1 cellular context compared by ENCODE assay signal in the genomic region with DNA sequence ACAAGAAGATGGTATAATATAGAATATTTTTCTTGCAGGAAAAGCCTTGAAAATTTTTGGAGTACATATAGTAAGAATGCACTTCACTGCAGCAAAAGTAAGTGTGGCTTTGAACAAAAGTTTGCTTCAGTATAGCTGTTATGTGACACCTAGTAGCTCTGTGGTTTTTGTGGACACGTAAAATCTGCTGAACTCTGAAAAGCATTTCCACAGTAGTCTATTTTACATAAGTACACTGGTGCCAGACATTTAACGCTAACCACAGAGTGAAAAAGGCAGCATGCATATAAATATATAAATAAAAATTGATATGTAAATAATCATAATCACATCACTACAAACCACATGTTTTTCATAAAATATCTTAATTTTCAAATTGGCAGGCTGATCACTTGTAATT.
TF ChIP-seq lines count a peak whose summit lies in the region.

No MANE protein-coding gene starts in this region.

TF ChIP-seq in HepG2, 621 proteins besides CTCF, POLR2A, EP300 and RAD21:
- TF ChIP-seq PAF1 (CRISPR knock-in tag; IDR thresholded peaks at IDR 0.05) (no peak), KLF11 (CRISPR knock-in tag; IDR thresholded peaks at IDR 0.05) (no peak), HCFC1 (IDR thresholded peaks at IDR 0.05; ENCODE audit: low read depth, low read length) (no peak), GABPA (IDR thresholded peaks at IDR 0.05; ENCODE audit: low read depth, low read length) (no peak), GABPA (CRISPR knock-in tag; IDR thresholded peaks at IDR 0.05; ENCODE audit: low read depth) (no peak), YEATS4 (CRISPR knock-in tag; IDR thresholded peaks at IDR 0.05; ENCODE audit: borderline replicate concordance) (no peak), RBAK (CRISPR knock-in tag; IDR thresholded peaks at IDR 0.05) (no peak), RBM22 (optimal IDR thresholded peaks at IDR 0.05; ENCODE audit: low read length) (no peak), CENPX (CRISPR knock-in tag; IDR thresholded peaks at IDR 0.05) (no peak), SMAD9 (CRISPR knock-in tag; IDR thresholded peaks at IDR 0.05) (no peak), ESRRA (CRISPR knock-in tag; IDR thresholded peaks at IDR 0.05; ENCODE audit: low read depth) (no peak), HES4 (CRISPR knock-in tag; IDR thresholded peaks at IDR 0.05; ENCODE audit: borderline replicate concordance) (no peak), KDM5A (IDR thresholded peaks at IDR 0.05; ENCODE audit: borderline replicate concordance, low read length) (no peak), MXI1 (IDR thresholded peaks at IDR 0.05; ENCODE audit: borderline replicate concordance, low read depth, low read length) (no peak), ZNF841 (CRISPR knock-in tag; IDR thresholded peaks at IDR 0.05; ENCODE audit: borderline replicate concordance) (no peak), ZNF101 (CRISPR knock-in tag; IDR thresholded peaks at IDR 0.05; ENCODE audit: borderline replicate concordance, low read depth) (no peak), ZNF562 (CRISPR knock-in tag; IDR thresholded peaks at IDR 0.05; ENCODE audit: borderline replicate concordance) (no peak), ZNF205 (CRISPR knock-in tag; IDR thresholded peaks at IDR 0.05) (no peak)
- TF ChIP-seq, protein P1, sequence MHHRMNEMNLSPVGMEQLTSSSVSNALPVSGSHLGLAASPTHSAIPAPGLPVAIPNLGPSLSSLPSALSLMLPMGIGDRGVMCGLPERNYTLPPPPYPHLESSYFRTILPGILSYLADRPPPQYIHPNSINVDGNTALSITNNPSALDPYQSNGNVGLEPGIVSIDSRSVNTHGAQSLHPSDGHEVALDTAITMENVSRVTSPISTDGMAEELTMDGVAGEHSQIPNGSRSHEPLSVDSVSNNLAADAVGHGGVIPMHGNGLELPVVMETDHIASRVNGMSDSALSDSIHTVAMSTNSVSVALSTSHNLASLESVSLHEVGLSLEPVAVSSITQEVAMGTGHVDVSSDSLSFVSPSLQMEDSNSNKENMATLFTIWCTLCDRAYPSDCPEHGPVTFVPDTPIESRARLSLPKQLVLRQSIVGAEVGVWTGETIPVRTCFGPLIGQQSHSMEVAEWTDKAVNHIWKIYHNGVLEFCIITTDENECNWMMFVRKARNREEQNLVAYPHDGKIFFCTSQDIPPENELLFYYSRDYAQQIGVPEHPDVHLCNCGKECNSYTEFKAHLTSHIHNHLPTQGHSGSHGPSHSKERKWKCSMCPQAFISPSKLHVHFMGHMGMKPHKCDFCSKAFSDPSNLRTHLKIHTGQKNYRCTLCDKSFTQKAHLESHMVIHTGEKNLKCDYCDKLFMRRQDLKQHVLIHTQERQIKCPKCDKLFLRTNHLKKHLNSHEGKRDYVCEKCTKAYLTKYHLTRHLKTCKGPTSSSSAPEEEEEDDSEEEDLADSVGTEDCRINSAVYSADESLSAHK (CRISPR knock-in tag; IDR thresholded peaks at IDR 0.05; ENCODE audit: borderline replicate concordance): no peak
- TF ChIP-seq, protein P2, sequence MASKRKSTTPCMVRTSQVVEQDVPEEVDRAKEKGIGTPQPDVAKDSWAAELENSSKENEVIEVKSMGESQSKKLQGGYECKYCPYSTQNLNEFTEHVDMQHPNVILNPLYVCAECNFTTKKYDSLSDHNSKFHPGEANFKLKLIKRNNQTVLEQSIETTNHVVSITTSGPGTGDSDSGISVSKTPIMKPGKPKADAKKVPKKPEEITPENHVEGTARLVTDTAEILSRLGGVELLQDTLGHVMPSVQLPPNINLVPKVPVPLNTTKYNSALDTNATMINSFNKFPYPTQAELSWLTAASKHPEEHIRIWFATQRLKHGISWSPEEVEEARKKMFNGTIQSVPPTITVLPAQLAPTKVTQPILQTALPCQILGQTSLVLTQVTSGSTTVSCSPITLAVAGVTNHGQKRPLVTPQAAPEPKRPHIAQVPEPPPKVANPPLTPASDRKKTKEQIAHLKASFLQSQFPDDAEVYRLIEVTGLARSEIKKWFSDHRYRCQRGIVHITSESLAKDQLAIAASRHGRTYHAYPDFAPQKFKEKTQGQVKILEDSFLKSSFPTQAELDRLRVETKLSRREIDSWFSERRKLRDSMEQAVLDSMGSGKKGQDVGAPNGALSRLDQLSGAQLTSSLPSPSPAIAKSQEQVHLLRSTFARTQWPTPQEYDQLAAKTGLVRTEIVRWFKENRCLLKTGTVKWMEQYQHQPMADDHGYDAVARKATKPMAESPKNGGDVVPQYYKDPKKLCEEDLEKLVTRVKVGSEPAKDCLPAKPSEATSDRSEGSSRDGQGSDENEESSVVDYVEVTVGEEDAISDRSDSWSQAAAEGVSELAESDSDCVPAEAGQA (IDR thresholded peaks at IDR 0.05; ENCODE audit: low read depth): no peak
- TF ChIP-seq, protein P2 (CRISPR knock-in tag; IDR thresholded peaks at IDR 0.05; ENCODE audit: borderline replicate concordance): no peak
- TF ChIP-seq, protein P3, sequence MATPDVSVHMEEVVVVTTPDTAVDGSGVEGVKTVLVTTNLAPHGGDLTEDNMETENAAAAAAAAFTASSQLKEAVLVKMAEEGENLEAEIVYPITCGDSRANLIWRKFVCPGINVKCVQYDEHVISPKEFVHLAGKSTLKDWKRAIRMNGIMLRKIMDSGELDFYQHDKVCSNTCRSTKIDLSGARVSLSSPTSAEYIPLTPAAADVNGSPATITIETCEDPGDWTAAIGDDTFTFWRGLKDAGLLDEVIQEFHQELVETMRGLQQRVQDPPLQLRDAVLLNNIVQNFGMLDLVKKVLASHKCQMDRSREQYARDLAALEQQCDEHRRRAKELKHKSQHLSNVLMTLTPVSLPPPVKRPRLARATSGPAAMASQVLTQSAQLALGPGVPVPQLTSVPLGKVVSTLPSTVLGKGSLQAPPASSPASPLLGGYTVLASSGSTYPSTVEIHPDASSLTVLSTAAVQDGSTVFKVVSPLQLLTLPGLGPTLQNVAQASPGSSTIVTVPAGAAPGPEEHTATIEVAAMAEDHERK (CRISPR knock-in tag; IDR thresholded peaks at IDR 0.05; ENCODE audit: low read depth): no peak
